Comparison of ENCODE assay signal across 2 cellular contexts in the genomic region with DNA sequence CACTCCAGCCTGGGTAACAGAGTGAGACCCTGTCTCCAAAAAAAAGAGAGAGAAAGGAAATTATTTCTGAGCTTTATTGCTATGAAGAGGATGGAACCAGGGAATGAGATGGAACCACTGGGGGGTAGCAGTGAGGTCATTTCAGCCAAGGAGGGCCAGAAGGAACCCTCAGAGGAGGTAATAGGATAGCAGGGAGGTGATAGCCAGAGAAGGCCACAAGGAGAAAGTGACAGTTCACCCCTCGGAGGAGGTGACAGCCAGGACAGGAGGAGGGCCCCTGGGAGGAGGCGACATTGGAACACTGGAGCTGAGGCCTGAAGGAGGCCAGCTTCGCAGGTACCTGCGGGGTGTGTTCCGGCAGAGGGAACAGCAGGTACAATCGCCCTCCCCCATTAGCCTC.
TF ChIP-seq lines count a peak whose summit lies in the region.

No MANE protein-coding gene starts in this region.

TF ChIP-seq in H1, 55 proteins besides CTCF, POLR2A, EP300 and RAD21:
- no peak for TF ChIP-seq CTBP2 (IDR thresholded peaks at IDR 0.05; ENCODE audit: borderline replicate concordance, insufficient read depth, insufficient read length, low read length)
- TF ChIP-seq SIX5 (IDR thresholded peaks at IDR 0.05; ENCODE audit: low read depth, low read length), result no peak
- no peak for TF ChIP-seq CHD1 (IDR thresholded peaks at IDR 0.05; ENCODE audit: low read depth, low read length)

TF ChIP-seq in GM12891, 5 proteins besides CTCF, POLR2A, EP300 and RAD21:
- TF ChIP-seq POLR2AphosphoS5 (IDR thresholded peaks at IDR 0.05; ENCODE audit: low read depth, low read length), result no peak
- TF ChIP-seq SPI1 (IDR thresholded peaks at IDR 0.05; ENCODE audit: low read depth, low read length), result no peak
- TF ChIP-seq POU2F2 (IDR thresholded peaks at IDR 0.05; ENCODE audit: low read depth, low read length), result no peak
- no peak for TF ChIP-seq TAF1 (IDR thresholded peaks at IDR 0.05; ENCODE audit: low read depth, low read length)
- no peak for TF ChIP-seq PAX5 (IDR thresholded peaks at IDR 0.05; ENCODE audit: insufficient read depth, low read length, severe bottlenecking)
